ENCODE assay signal across 10 cellular contexts in the genomic region with DNA sequence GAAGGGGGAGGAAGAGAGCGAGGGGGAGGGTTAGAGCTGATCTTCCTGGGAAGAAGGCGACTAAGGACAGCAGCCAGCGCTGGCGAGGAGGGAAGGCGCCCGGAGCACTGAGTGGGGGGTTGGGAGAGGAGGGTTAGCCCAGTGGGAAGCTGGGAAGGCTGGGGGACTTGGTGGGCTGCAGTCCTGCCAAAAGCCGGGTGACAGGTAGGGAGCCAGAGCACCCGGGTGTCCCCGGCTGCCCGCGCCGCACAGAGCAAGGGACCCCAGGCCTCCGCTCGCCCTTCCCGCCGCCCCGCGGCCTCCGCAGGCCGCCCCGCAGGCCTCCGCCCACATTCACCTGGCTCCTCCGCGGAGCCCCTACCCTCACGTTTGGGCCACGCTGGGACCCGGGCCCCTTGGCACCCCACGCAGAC. TPM values are rescaled to one million over a fixed set of nuclear protein-coding genes. Genes with fewer than 3 reads are reported as not detected.
DNase-seq lines count a peak whose midpoint lies in the region; ATAC-seq and TF ChIP-seq lines count a peak whose summit lies in the region.
"Had no signal": no experiment of that assay in that cellular context is flagged by ENCODE, and none has a peak within 500 bp of the region (broad histone marks: within the 10 kb centered on the region; RNA-seq: fewer than 3 reads in every experiment).

No MANE protein-coding gene starts in this region.

- peak; percentile 81 for ATAC-seq in left lung
- ATAC-seq in HG02852 (IDR thresholded peaks at IDR 0.05; ENCODE audit: unreplicated experiment) = no peak

- H3K9me3 ChIP-seq in breast epithelium (no peaks in the 10 kb centered on the region), left lung (no peaks in the 10 kb centered on the region), subcutaneous abdominal adipose tissue (ENCODE audit: control insufficient read depth in 5 of 5, low read length in 5 of 5) (peaks cover 0 to 2% (median 0%) of the 10 kb centered on the region in 5 donors)

- no peak for TF ChIP-seq CTCF in breast epithelium (IDR thresholded peaks at IDR 0.05)
- TF ChIP-seq CTCF in left lung (IDR thresholded peaks at IDR 0.05) = no peak

- TF ChIP-seq POLR2A in breast epithelium (IDR thresholded peaks at IDR 0.05) = no peak

- H3K27me3 ChIP-seq in breast epithelium (no peaks in the 10 kb centered on the region), left lung (peaks cover 16 to 56% of the 10 kb centered on the region in 2 donors), subcutaneous abdominal adipose tissue (ENCODE audit: control insufficient read depth in 5 of 5, insufficient read depth in 4 of 5, low read length in 5 of 5) (peaks cover 7 to 25% (median 17%) of the 10 kb centered on the region in 5 donors)

- intact Hi-C loops in breast epithelium (cut with DNase I; ENCODE audit: low total_unique reads) = loop anchor here (5.0 kb wide), 1 partner anchor 130 kb away; no protein-coding TSS in a partner anchor
- intact Hi-C loops in left lung (cut with DNase I) = no loop called here

- H3K4me3 ChIP-seq in breast epithelium = peak overlapping the region; percentile 28 to 68 (median 67)
- peak overlapping the region; percentile 44 to 53 for H3K4me3 ChIP-seq in left lung
- H3K4me3 ChIP-seq in subcutaneous abdominal adipose tissue (ENCODE audit: low read depth in 1 of 5, low read length in 5 of 5) = peak overlapping the region; percentile 50 to 69 (median 57)

- H3K36me3 ChIP-seq in breast epithelium (no peaks in the 10 kb centered on the region), left lung (no peaks in the 10 kb centered on the region), subcutaneous abdominal adipose tissue (ENCODE audit: control insufficient read depth in 5 of 5, insufficient read depth in 5 of 5, low read length in 5 of 5) (no peaks in the 10 kb centered on the region)

- H3K27ac ChIP-seq in breast epithelium (peak overlapping the region in 1 of 2 donors; percentile 17), left lung (no peak overlapping the region), subcutaneous abdominal adipose tissue (ENCODE audit: low read depth, low read length) (no peak overlapping the region)

- H3K4me1 ChIP-seq in breast epithelium = no peaks in the 10 kb centered on the region
- peaks cover 0 to 13% of the 10 kb centered on the region in 2 donors for H3K4me1 ChIP-seq in left lung
- peaks cover 3 to 16% (median 13%) of the 10 kb centered on the region in 5 donors for H3K4me1 ChIP-seq in subcutaneous abdominal adipose tissue (ENCODE audit: control insufficient read depth in 5 of 5, insufficient read depth in 5 of 5, low read length in 5 of 5)

- peak; percentile 18 for DNase-seq in NCI-H82 (lab: John Stamatoyannopoulos, UW)
- DNase-seq in NCI-H82 treated with DMSO at 0.1 percent for 48 hours (lab: John Stamatoyannopoulos, UW; ENCODE audit: unreplicated experiment) = no peak
- DNase-seq in breast epithelium (ENCODE audit: low spot score in 2 of 2) = no peak
- DNase-seq in left lung = peak in 1 of 2 donors; percentile 76
- no peak for DNase-seq in NCI-H2107 treated with DMSO at 0.1 percent for 48 hours (lab: John Stamatoyannopoulos, UW; ENCODE audit: unreplicated experiment)
- no peak for DNase-seq in NCI-H2107 (lab: John Stamatoyannopoulos, UW)
- DNase-seq: activated CD4-positive, CD25-positive, alpha-beta regulatory T cell treated with anti-CD3 and anti-CD28 coated beads, Interleukin-2, amount 50 U/mL, for 72 hours; C1 segment of cervical spinal cord had no signal

- H3K9ac ChIP-seq in subcutaneous abdominal adipose tissue (ENCODE audit: low read length in 5 of 5) = peak overlapping the region in 4 of 5 donors; percentile 56 to 77 (median 56)

RNA-seq across cellular contexts. Expression of a gene that starts 0.4 kb away (rescaled TPM):
- total RNA-seq in breast epithelium (10 to 100 TPM in 1 of 3 donors, 1 to 10 TPM in 1, under 1 TPM in 1; 0.48 to 12.5 (median 9.8) TPM), left lung (10 to 100 TPM in 1 of 2 donors, 1 to 10 TPM in 1; 9.0 to 17.1 TPM)
